Comparison of ENCODE assay signal across 8 cellular contexts in genomic region chr2:156333274-156333950, GRCh38. TPM values are rescaled to one million over a fixed set of nuclear protein-coding genes. Genes with fewer than 3 reads are reported as not detected.
DNase-seq lines count a peak whose midpoint lies in the region; ATAC-seq and TF ChIP-seq lines count a peak whose summit lies in the region.

No MANE protein-coding gene starts in this region.

- peaks cover 22% of the 10 kb centered on the region for H3K27me3 Mint-ChIP-seq in activated naive CD8-positive, alpha-beta T cell treated with anti-CD3 and anti-CD28 coated beads, Interleukin-2, amount 10 ng/mL, durations not matched to agents 7 days and 5 days

- TF ChIP-seq CTCF in LNCaP clone FGC (IDR thresholded peaks at IDR 0.05; ENCODE audit: control insufficient read depth, extremely low read depth, insufficient read depth): no peak

- H3K9me3 ChIP-seq in iPS-18a (ENCODE audit: control insufficient read depth, low read depth, low read length): no peaks in the 10 kb centered on the region

- ATAC-seq in GM21576 (IDR thresholded peaks at IDR 0.05; ENCODE audit: unreplicated experiment): peak; percentile 15
- ATAC-seq in activated naive CD8-positive, alpha-beta T cell treated with anti-CD3 and anti-CD28 coated beads, Interleukin-2, amount 10 ng/mL, durations not matched to agents 7 days and 5 days (ENCODE audit: low read depth): peak; percentile 8
- peak; percentile 34 for ATAC-seq in stimulated activated effector memory CD8-positive, alpha-beta T cell treated with anti-CD3 and anti-CD28 coated beads, Interleukin-12 subunit alpha, Interleukin-12 subunit beta, amount 100 ng/mL, for 72 hours

- no peaks in the 10 kb centered on the region for H3K36me3 ChIP-seq in iPS-18a (ENCODE audit: control insufficient read depth, low read depth, low read length)

- H3K27me3 ChIP-seq in iPS-18a (ENCODE audit: control insufficient read depth, insufficient read depth, low read length): peaks cover 18% of the 10 kb centered on the region

- H3K27ac Mint-ChIP-seq in activated naive CD8-positive, alpha-beta T cell treated with anti-CD3 and anti-CD28 coated beads, Interleukin-2, amount 10 ng/mL, durations not matched to agents 7 days and 5 days: peak overlapping the region; percentile 81
- peak overlapping the region; percentile 98 for H3K27ac Mint-ChIP-seq in stimulated activated effector memory CD8-positive, alpha-beta T cell treated with anti-CD3 and anti-CD28 coated beads, Interleukin-12 subunit alpha, Interleukin-12 subunit beta, amount 100 ng/mL, for 72 hours

- no peak overlapping the region for H3K27ac ChIP-seq in iPS-18a (ENCODE audit: low read length)

- peaks cover 4% of the 10 kb centered on the region for H3K36me3 Mint-ChIP-seq in activated naive CD8-positive, alpha-beta T cell treated with anti-CD3 and anti-CD28 coated beads, Interleukin-2, amount 10 ng/mL, durations not matched to agents 7 days and 5 days
- H3K36me3 Mint-ChIP-seq in stimulated activated effector memory CD8-positive, alpha-beta T cell treated with anti-CD3 and anti-CD28 coated beads, Interleukin-12 subunit alpha, Interleukin-12 subunit beta, amount 100 ng/mL, for 72 hours: peaks cover 69% of the 10 kb centered on the region

- H3K4me1 Mint-ChIP-seq in activated naive CD8-positive, alpha-beta T cell treated with anti-CD3 and anti-CD28 coated beads, Interleukin-2, amount 10 ng/mL, durations not matched to agents 7 days and 5 days: peaks cover 39% of the 10 kb centered on the region
- H3K4me1 Mint-ChIP-seq in stimulated activated effector memory CD8-positive, alpha-beta T cell treated with anti-CD3 and anti-CD28 coated beads, Interleukin-12 subunit alpha, Interleukin-12 subunit beta, amount 100 ng/mL, for 72 hours: peaks cover 61% of the 10 kb centered on the region

- H3K4me1 ChIP-seq in iPS-18a (ENCODE audit: control insufficient read depth, low read depth, low read length): peaks cover 12% of the 10 kb centered on the region

- H3K9ac ChIP-seq in iPS-18a (ENCODE audit: low read length): peak overlapping the region; percentile 72

- peak; percentile 9 to 37 (median 25) for DNase-seq in NCI-H1417 (lab: John Stamatoyannopoulos, UW)
- no peak for DNase-seq in NCI-H1417 treated with DMSO at 0.1 percent for 48 hours (lab: John Stamatoyannopoulos, UW)
- no peak for DNase-seq in LNCaP clone FGC (ENCODE audit: low read depth)
- peak; percentile 70 for DNase-seq in activated naive CD8-positive, alpha-beta T cell treated with anti-CD3 and anti-CD28 coated beads, Interleukin-2, amount 10 ng/mL, durations not matched to agents 7 days and 5 days
- peak in 1 of 2 donors; percentile 58 for DNase-seq in stimulated activated effector memory CD8-positive, alpha-beta T cell treated with anti-CD3 and anti-CD28 coated beads, Interleukin-12 subunit alpha, Interleukin-12 subunit beta, amount 100 ng/mL, for 72 hours (ENCODE audit: low spot score in 2 of 2)
- no peak for DNase-seq in AG20443 (ENCODE audit: low spot score)

- H3K9me3 Mint-ChIP-seq in activated naive CD8-positive, alpha-beta T cell treated with anti-CD3 and anti-CD28 coated beads, Interleukin-2, amount 10 ng/mL, durations not matched to agents 7 days and 5 days: no peaks in the 10 kb centered on the region
- no peaks in the 10 kb centered on the region for H3K9me3 Mint-ChIP-seq in stimulated activated effector memory CD8-positive, alpha-beta T cell treated with anti-CD3 and anti-CD28 coated beads, Interleukin-12 subunit alpha, Interleukin-12 subunit beta, amount 100 ng/mL, for 72 hours

- H3K4me3 ChIP-seq in LNCaP clone FGC (ENCODE audit: low read depth, low read length): peak overlapping the region; percentile 63
- H3K4me3 ChIP-seq in iPS-18a (ENCODE audit: low read length): peak overlapping the region; percentile 87

- POLR2A ChIA-PET in activated naive CD8-positive, alpha-beta T cell treated with anti-CD3 and anti-CD28 coated beads, Interleukin-2, amount 10 ng/mL, durations not matched to agents 7 days and 5 days (lab: Charles Lee): interaction anchor here (1.2 to 2.8 kb wide), 3 partner anchors 10 to 1566 kb away, joined by 3 to 24 read pairs (median 4); no protein-coding TSS in a partner anchor

- peak overlapping the region; percentile 88 for H3K4me3 Mint-ChIP-seq in activated naive CD8-positive, alpha-beta T cell treated with anti-CD3 and anti-CD28 coated beads, Interleukin-2, amount 10 ng/mL, durations not matched to agents 7 days and 5 days
- peak overlapping the region; percentile 97 for H3K4me3 Mint-ChIP-seq in stimulated activated effector memory CD8-positive, alpha-beta T cell treated with anti-CD3 and anti-CD28 coated beads, Interleukin-12 subunit alpha, Interleukin-12 subunit beta, amount 100 ng/mL, for 72 hours

RNA-seq across cellular contexts. Expression of gene NR4A2, which starts 0.9 kb away (rescaled TPM):
- 1 to 10 TPM; 3.0 to 3.2 TPM for total RNA-seq in activated naive CD8-positive, alpha-beta T cell treated with anti-CD3 and anti-CD28 coated beads, Interleukin-2, amount 10 ng/mL, durations not matched to agents 7 days and 5 days

Comparison
In these comparisons a context has a peak if more than half of its experiments do, and no peak if none do; other contexts are left out.
1. DNase-seq: peak in NCI-H1417 (3 of 3) and activated naive CD8-positive, alpha-beta T cell treated with anti-CD3 and anti-CD28 coated beads, Interleukin-2, amount 10 ng/mL, durations not matched to agents 7 days and 5 days (single experiment); none in NCI-H1417 treated with DMSO at 0.1 percent for 48 hours (single experiment), LNCaP clone FGC (single experiment) and AG20443 (single experiment).
2. Peak in every context shown above with its lines, with median percentiles within 50 percentile points of each other: ATAC-seq.